ENCODE assay signal across 19 cellular contexts in the genomic region with DNA sequence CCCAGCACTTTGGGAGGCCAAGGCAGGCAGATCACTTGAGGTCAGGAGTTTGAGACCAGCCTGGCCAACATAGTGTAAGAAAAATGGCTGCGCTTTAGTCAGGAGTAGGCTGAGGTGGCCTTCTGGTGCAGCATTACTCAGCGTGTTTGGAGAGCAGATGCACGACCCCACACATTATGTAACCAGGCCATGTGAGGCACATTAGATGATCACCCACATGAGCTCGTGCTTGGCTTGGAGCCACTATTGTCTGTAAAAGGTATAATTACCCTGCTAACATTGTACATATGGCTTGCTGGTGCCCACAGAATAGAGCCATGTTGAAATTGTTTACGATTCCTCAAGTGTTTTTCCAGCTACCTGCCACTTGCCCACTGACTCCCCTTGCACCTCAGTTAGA. TPM values are rescaled to one million over a fixed set of nuclear protein-coding genes. Genes with fewer than 3 reads are reported as not detected.
DNase-seq lines count a peak whose midpoint lies in the region; ATAC-seq and TF ChIP-seq lines count a peak whose summit lies in the region.
"Had no signal": no experiment of that assay in that cellular context is flagged by ENCODE, and none has a peak within 500 bp of the region (broad histone marks: within the 10 kb centered on the region; RNA-seq: fewer than 3 reads in every experiment).

No MANE protein-coding gene starts in this region.

- peak; percentile 47 for DNase-seq in Daoy (ENCODE audit: low read depth)
- DNase-seq in H4 (ENCODE audit: low spot score): peak; percentile 56
- DNase-seq in NCI-H524 treated with DMSO at 0.1 percent for 48 hours (lab: John Stamatoyannopoulos, UW): peak; percentile 17
- peak; percentile 33 for DNase-seq in fibroblast of pulmonary artery (ENCODE audit: low read depth)
- no peak for DNase-seq in T-helper 2 cell
- DNase-seq in activated effector memory CD4-positive, alpha-beta T cell treated with Interleukin-2 at 50 U/mL for 16 hours: no peak
- DNase-seq: activated CD4-positive, alpha-beta T cell treated with anti-CD3 and anti-CD28 coated beads, Interleukin-2, amount 10 ng/mL, durations not matched to agents 7 days and 5 days; activated naive CD4-positive, alpha-beta T cell treated with Interleukin-2 at 50 U/mL for 16 hours; aorta; cerebellar nuclear complex; effector memory CD8-positive, alpha-beta T cell; hypothalamus; kidney; NCI-H510A treated with DMSO at 0.1 percent for 48 hours; PC-3; stimulated activated CD4-positive, alpha-beta T cell treated with anti-CD3 and anti-CD28 coated beads, Interleukin-12 subunit alpha, Interleukin-12 subunit beta, amount 100 ng/mL, for 4 hours; tibial artery had no signal

- no peak overlapping the region for H3K4me3 ChIP-seq in fibroblast of pulmonary artery (replicated peaks; ENCODE audit: low read depth, low read length)
- H3K4me3 ChIP-seq: tibial artery had no signal

- no peak for TF ChIP-seq CTCF in fibroblast of pulmonary artery (IDR thresholded peaks at IDR 0.05; ENCODE audit: low read length, missing control alignments)

- no peak for ATAC-seq in GM21576 (IDR thresholded peaks at IDR 0.05; ENCODE audit: unreplicated experiment)
- ATAC-seq: effector memory CD8-positive, alpha-beta T cell; PC-3 had no signal

RNA-seq across cellular contexts. Expression of a gene that starts 24.0 kb away (rescaled TPM):
- total RNA-seq in Daoy (2014; rRNA removed; shearing (Covaris generic)): 0.29 TPM in 1 of 2 replicates, not detected in the other
- total RNA-seq in H4 (2014; rRNA removed; shearing (Covaris generic)): not detected in 2 replicates
- total RNA-seq: activated CD4-positive, alpha-beta T cell treated with anti-CD3 and anti-CD28 coated beads, Interleukin-2, amount 10 ng/mL, durations not matched to agents 7 days and 5 days; aorta; B cell had no signal

Comparison
In these comparisons a context has a peak if more than half of its experiments do, and no peak if none do; other contexts are left out.
1. DNase-seq: peak in Daoy (single experiment), H4 (single experiment), NCI-H524 treated with DMSO at 0.1 percent for 48 hours (single experiment) and fibroblast of pulmonary artery (single experiment); none in T-helper 2 cell (0 of 5) and activated effector memory CD4-positive, alpha-beta T cell treated with Interleukin-2 at 50 U/mL for 16 hours (single experiment).